6 cellular contexts compared by ENCODE assay signal in genomic region chr1:70348399-70348798, GRCh38. TPM values are rescaled to one million over a fixed set of nuclear protein-coding genes. Genes with fewer than 3 reads are reported as not detected.
DNase-seq lines count a peak whose midpoint lies in the region; ATAC-seq, FAIRE-seq and TF ChIP-seq lines count a peak whose summit lies in the region.
"Not testable (repeated sequence)": the region's sequence is repeated elsewhere in the genome, so short reads cannot be mapped to it uniquely, and the experiment has no call there.

No MANE protein-coding gene starts in this region.

- not testable (repeated sequence) for TF ChIP-seq RAD21 in GM12878 (IDR thresholded peaks at IDR 0.05; ENCODE audit: insufficient read depth, low read depth, low read length)

- H3K79me1 ChIP-seq in mesenchymal stem cell (replicated peaks; ENCODE audit: low read length, poor library complexity, severe bottlenecking) = not testable (repeated sequence)

- ATAC-seq in GM12878 = not testable (repeated sequence)

- not testable (repeated sequence) for H4K91ac ChIP-seq in mesenchymal stem cell (ENCODE audit: low read length)

- peak overlapping the region in 4 of 5 experiments; percentile 34 to 93 (median 56) for H3K27ac Mint-ChIP-seq in brain
- H3K27ac Mint-ChIP-seq in osteocyte (ENCODE audit: unreplicated experiment) = peak overlapping the region; percentile 4
- peak overlapping the region; percentile 41 for H3K27ac Mint-ChIP-seq in progenitor cell of endocrine pancreas

- 99% methylated on average over 9 of the region's 9 CpGs for WGBS in GM12878 (ENCODE audit: insufficient coverage, insufficient replicate concordance, low lambda C conversion rate, missing lambda C conversion rate)
- 97% methylated on average over 8 of the region's 9 CpGs for WGBS in mesenchymal stem cell

- intact Hi-C loops in GM12878 (cut with micrococcal nuclease; ENCODE audit: unreplicated experiment) = not testable (repeated sequence)

- H2AK5ac ChIP-seq in mesenchymal stem cell (ENCODE audit: low read length, severe bottlenecking) = not testable (repeated sequence)

- H2BK15ac ChIP-seq in mesenchymal stem cell (ENCODE audit: low read depth, poor library complexity, severe bottlenecking) = not testable (repeated sequence)

- H3K9me3 ChIP-seq in Loucy (ENCODE audit: insufficient read depth, low read depth, low read length); GM12878 (replicated peaks; ENCODE audit: control insufficient read depth, insufficient read depth, low read length); mesenchymal stem cell (ENCODE audit: control insufficient read depth, low read length): not testable (repeated sequence)

- peak overlapping the region; percentile 82 for H3K4me3 ChIP-seq in Loucy (ENCODE audit: low read length, poor library complexity, severe bottlenecking)
- H3K4me3 ChIP-seq in GM12878; mesenchymal stem cell (ENCODE audit: insufficient read depth in 1 of 2, low read depth in 1 of 2, low read length in 2 of 2): not testable (repeated sequence)

- not testable (repeated sequence) for TF ChIP-seq CTCF in Loucy (conservative IDR thresholded peaks at IDR 0.05; ENCODE audit: low read length); GM12878 (IDR thresholded peaks at IDR 0.05 in 2 of 3, conservative IDR thresholded peaks at IDR 0.05 in 1 of 3; ENCODE audit: control insufficient read depth in 2 of 3, extremely low read depth in 1 of 3, insufficient read depth in 1 of 3, low read depth in 3 of 3, low read length in 3 of 3); brain (conservative IDR thresholded peaks at IDR 0.05); osteocyte (IDR thresholded peaks at IDR 0.05); progenitor cell of endocrine pancreas (IDR thresholded peaks at IDR 0.05; ENCODE audit: unreplicated experiment)

- RAD21 ChIA-PET in GM12878 (lab: Charles Lee; ENCODE audit: unreplicated experiment) = interaction anchor here (1.3 kb wide), 1 partner anchor 61 kb away, joined by 3 read pairs; no protein-coding TSS in a partner anchor

- H2BK12ac ChIP-seq in mesenchymal stem cell (ENCODE audit: low read length in 2 of 2) = not testable (repeated sequence)

- not testable (repeated sequence) for H3K23ac ChIP-seq in mesenchymal stem cell (ENCODE audit: low read length in 2 of 2)

- H3K18ac ChIP-seq in mesenchymal stem cell (ENCODE audit: low read depth in 1 of 2, low read length in 2 of 2) = not testable (repeated sequence)

- not testable (repeated sequence) for H3K9ac ChIP-seq in Loucy (ENCODE audit: low read depth, low read length, poor library complexity, severe bottlenecking); GM12878 (ENCODE audit: control insufficient read depth, insufficient read depth, low read length)
- peak overlapping the region; percentile 6 for H3K9ac ChIP-seq in mesenchymal stem cell (ENCODE audit: low read length)

- not testable (repeated sequence) for H3K36me3 ChIP-seq in Loucy (ENCODE audit: insufficient read depth, low read length); GM12878 (ENCODE audit: control insufficient read depth in 2 of 2, insufficient read depth in 2 of 2, low read length in 1 of 2); mesenchymal stem cell (ENCODE audit: control insufficient read depth in 1 of 2, insufficient read depth in 2 of 2, low read depth in 1 of 2, low read length in 2 of 2)

- SMC1A ChIA-PET in GM12878 (lab: Charles Lee; ENCODE audit: uncharacterized antibody, unreplicated experiment) = interaction anchor here (0.9 to 3.2 kb wide), 3 partner anchors 10 to 148 kb away, joined by 3 to 11 read pairs (median 3); partner anchors contain the start of gene SRSF11

- peak overlapping the region in 3 of 5 experiments; percentile 20 to 71 (median 68) for H3K4me3 Mint-ChIP-seq in brain
- H3K4me3 Mint-ChIP-seq in osteocyte (ENCODE audit: unreplicated experiment); progenitor cell of endocrine pancreas (ENCODE audit: low read depth): not testable (repeated sequence)

- not testable (repeated sequence) for H3K27me3 ChIP-seq in Loucy (ENCODE audit: insufficient read depth, low read length, poor library complexity, severe bottlenecking); GM12878 (replicated peaks in 1 of 2; ENCODE audit: control insufficient read depth in 2 of 2, insufficient read depth in 2 of 2, low read length in 1 of 2); mesenchymal stem cell (ENCODE audit: control insufficient read depth in 1 of 2, insufficient read depth in 1 of 2, low read length in 2 of 2)

- not testable (repeated sequence) for TF ChIP-seq EP300 in GM12878 (IDR thresholded peaks at IDR 0.05; ENCODE audit: borderline replicate concordance in 1 of 2, control insufficient read depth in 1 of 2, low read depth in 2 of 2, low read length in 2 of 2)

- not testable (repeated sequence) for TF ChIP-seq POLR2A in GM12878 (IDR thresholded peaks at IDR 0.05; ENCODE audit: low read depth, low read length)

- not testable (repeated sequence) for H3K27ac ChIP-seq in GM12878 (ENCODE audit: control insufficient read depth, insufficient read depth); mesenchymal stem cell (ENCODE audit: low read length, poor library complexity, severe bottlenecking)

- H3F3A ChIP-seq in Loucy (ENCODE audit: low read depth) = not testable (repeated sequence)

- H3K4ac ChIP-seq in mesenchymal stem cell (ENCODE audit: low read depth in 1 of 2, low read length in 2 of 2) = not testable (repeated sequence)

- peaks cover 74% of the 10 kb centered on the region for H3K36me3 Mint-ChIP-seq in brain
- H3K36me3 Mint-ChIP-seq in osteocyte (ENCODE audit: unreplicated experiment); progenitor cell of endocrine pancreas (ENCODE audit: insufficient read depth): not testable (repeated sequence)

- peaks cover 43% of the 10 kb centered on the region for H3K4me1 ChIP-seq in Loucy (ENCODE audit: insufficient read depth, low read length, poor library complexity, severe bottlenecking)
- not testable (repeated sequence) for H3K4me1 ChIP-seq in GM12878 (ENCODE audit: control insufficient read depth, insufficient read depth, low read length); mesenchymal stem cell (ENCODE audit: control insufficient read depth, insufficient read depth, low read depth, low read length)

- in situ Hi-C loops in GM12878 (cut with MboI) = not testable (repeated sequence)

- H3K9me2 ChIP-seq in Loucy (replicated peaks; ENCODE audit: low read depth, low read length) = not testable (repeated sequence)

- DNase-seq in GM12878 (ENCODE audit: low read depth, low spot score); mesenchymal stem cell; osteocyte (ENCODE audit: extremely low spot score, unreplicated experiment); progenitor cell of endocrine pancreas (ENCODE audit: low spot score, unreplicated experiment): not testable (repeated sequence)

- not testable (repeated sequence) for H2BK5ac ChIP-seq in mesenchymal stem cell (ENCODE audit: low read depth, low read length, poor library complexity, severe bottlenecking)

- H3K79me2 ChIP-seq in Loucy (ENCODE audit: insufficient read depth, low read length) (peaks cover 98% of the 10 kb centered on the region), GM12878 (ENCODE audit: control insufficient read depth, insufficient read depth, low read length) (peaks cover 68% of the 10 kb centered on the region)

- H3K14ac ChIP-seq in mesenchymal stem cell (ENCODE audit: low read length in 2 of 2) = not testable (repeated sequence)

- H3K4me1 Mint-ChIP-seq in brain (peaks cover 70% of the 10 kb centered on the region), osteocyte (ENCODE audit: unreplicated experiment) (peaks cover 43% of the 10 kb centered on the region), progenitor cell of endocrine pancreas (ENCODE audit: low read depth) (peaks cover 10% of the 10 kb centered on the region)

- H2AFZ ChIP-seq in Loucy (ENCODE audit: low read length); GM12878 (ENCODE audit: control insufficient read depth, low read depth, low read length); mesenchymal stem cell (ENCODE audit: low read depth, low read length): not testable (repeated sequence)

- not testable (repeated sequence) for FAIRE-seq in GM12878 (lab: Jason Lieb, UNC)

- POLR2A ChIA-PET in GM12878 (lab: Charles Lee) = not testable (repeated sequence)

- not testable (repeated sequence) for H3K9me3 Mint-ChIP-seq in brain; osteocyte (ENCODE audit: unreplicated experiment); progenitor cell of endocrine pancreas (ENCODE audit: low read depth)

- CTCF ChIA-PET in GM12878 (lab: Yijun Ruan, JAX) = interaction anchor here (1.1 to 1.7 kb wide), 2 partner anchors 33 to 46 kb away, joined by 3 to 6 read pairs; no protein-coding TSS in a partner anchor

- not testable (repeated sequence) for BruUV-seq in GM12878 (replicated peaks; lab: Mats Ljungman, UMichigan)

- H4K20me1 ChIP-seq in Loucy (ENCODE audit: insufficient read depth, low read length, poor library complexity, severe bottlenecking) = peaks cover 61% of the 10 kb centered on the region
- H4K20me1 ChIP-seq in GM12878 (ENCODE audit: control insufficient read depth, insufficient read depth) = not testable (repeated sequence)

- H3K4me2 ChIP-seq in Loucy (ENCODE audit: low read depth, low read length, poor library complexity, severe bottlenecking) (peak overlapping the region; percentile 71), GM12878 (ENCODE audit: control insufficient read depth, insufficient read depth) (0 out of 2 replicates have a peak overlapping the region, but pooled peaks have one; percentile 33)
- H3K4me2 ChIP-seq in mesenchymal stem cell (ENCODE audit: low read length, poor library complexity, severe bottlenecking) = not testable (repeated sequence)

- not testable (repeated sequence) for H3K27me3 Mint-ChIP-seq in brain; osteocyte (ENCODE audit: unreplicated experiment); progenitor cell of endocrine pancreas

- H4K8ac ChIP-seq in mesenchymal stem cell (ENCODE audit: low read length) = not testable (repeated sequence)

- H2BK120ac ChIP-seq in mesenchymal stem cell (ENCODE audit: low read depth, low read length) = not testable (repeated sequence)

RNA-seq across cellular contexts. Expression of gene ANKRD13C, which starts 6.1 kb away (rescaled TPM):
- total RNA-seq in GM12878 (2013; cell fraction: nucleolus; rRNA removed) = 46.0 and 49.7 TPM in 2 replicates
- total RNA-seq in GM12878 (2014; rRNA removed) (15.6 and 20.0 TPM in 2 replicates), GM12878 (2014; rRNA removed; fragmentation: Illumina TruSeq; extraction: Trizol) (20.4 and 21.2 TPM in 2 replicates), GM12878 (2021) (14.3 and 15.3 TPM in 2 replicates), osteocyte (27.4 and 29.3 TPM in 2 replicates), progenitor cell of endocrine pancreas (19.6 and 21.5 TPM in 2 replicates)
- 3.9 TPM for polyA plus RNA-seq in GM12878 (2011; ENCODE audit: low read depth)
- polyA plus RNA-seq in GM12878 (2011; rRNA removed) (9.5 and 18.8 TPM in 2 replicates), GM12878 (2014; fragmentation: Illumina TruSeq; extraction: Trizol) (13.9 and 17.6 TPM in 2 replicates), GM12878 (2014; fragmentation: Nextera tagmentation; extraction: Ambion mirVana) (1 to 10 TPM; 3.7 to 5.1 TPM), GM12878 (2014; rRNA removed) (8.7 and 9.7 TPM in 2 replicates), GM12878 (2016; fragmentation: Nextera tagmentation; extraction: Ambion mirVana) (10 to 100 TPM; 24.3 to 24.4 TPM), brain (ENCODE audit: insufficient read depth, low read depth, low replicate concordance) (5.2 TPM)
- polyA plus RNA-seq in GM12878 (2011; cell fraction: cytosol; rRNA removed) = 4.4 and 6.6 TPM in 2 replicates
- 8.5 and 11.8 TPM in 2 replicates for polyA plus RNA-seq in GM12878 (2011; cell fraction: nucleus; rRNA removed)
- polyA plus RNA-seq in GM12878 (2012) = 7.5 and 8.4 TPM in 2 replicates
- polyA minus RNA-seq in GM12878 (2011; rRNA and poly(A)+ RNA removed) = 9.9 and 13.0 TPM in 2 replicates
- 7.9 and 8.5 TPM in 2 replicates for polyA minus RNA-seq in GM12878 (2011; cell fraction: cytosol; rRNA and poly(A)+ RNA removed)
- polyA minus RNA-seq in GM12878 (2011; cell fraction: nucleus; rRNA and poly(A)+ RNA removed) = 17.8 and 33.0 TPM in 2 replicates
- polyA plus RNA-seq in mesenchymal stem cell (2013, experiment 1 of 2) = 22.4 TPM
- polyA plus RNA-seq in mesenchymal stem cell (2013, experiment 2 of 2) = 23.5 TPM

Comparison
In these comparisons a context has a peak if more than half of its experiments do, and no peak if none do; other contexts are left out.
1. H3K27ac Mint-ChIP-seq: peak in every context shown above with its lines; median percentile 56 in brain; 41 in progenitor cell of endocrine pancreas; 4 in osteocyte.